29 cellular contexts compared by ENCODE assay signal in genomic region chr1:210916548-210916947, GRCh38.
"Had no signal": no experiment of that assay in that cellular context is flagged by ENCODE, and none has a peak within 500 bp of the region (broad histone marks: within the 10 kb centered on the region; RNA-seq: fewer than 3 reads in every experiment).

No MANE protein-coding gene starts in this region.

- H3K36me3 Mint-ChIP-seq: stimulated activated effector memory CD8-positive, alpha-beta T cell treated with anti-CD3 and anti-CD28 coated beads, Interleukin-12 subunit alpha, Interleukin-12 subunit beta, amount 100 ng/mL, for 72 hours; stimulated activated memory B cell treated with anti-CD40 and anti-IgM and Interleukin-4, amounts not matched to agents 10 μg/mL and 1 μg/mL and 100 μg/mL, for 72 hours; stimulated activated naive B cell treated with anti-CD40 and anti-IgM and Interleukin-4, amounts not matched to agents 10 μg/mL and 1 μg/mL and 100 μg/mL, for 72 hours; type B pancreatic cell had no signal

- H3K4me3 ChIP-seq: stomach, suprapubic skin, testis, thoracic aorta, thyroid gland, tibial artery, tibial nerve, transverse colon, upper lobe of left lung, upper lobe of right lung, uterus, vagina had no signal

- H3K27me3 Mint-ChIP-seq: type B pancreatic cell had no signal

- H3K4me3 Mint-ChIP-seq: stimulated activated effector memory CD8-positive, alpha-beta T cell treated with anti-CD3 and anti-CD28 coated beads, Interleukin-12 subunit alpha, Interleukin-12 subunit beta, amount 100 ng/mL, for 72 hours; stimulated activated memory B cell treated with anti-CD40 and anti-IgM and Interleukin-4, amounts not matched to agents 10 μg/mL and 1 μg/mL and 100 μg/mL, for 72 hours; stimulated activated naive B cell treated with anti-CD40 and anti-IgM and Interleukin-4, amounts not matched to agents 10 μg/mL and 1 μg/mL and 100 μg/mL, for 72 hours; stimulated activated naive CD8-positive, alpha-beta T cell treated with anti-CD3 and anti-CD28 coated beads, Interleukin-15, amount 100 ng/mL, for 72 hours; stimulated activated naive CD8-positive, alpha-beta T cell treated with anti-CD3 and anti-CD28 coated beads, Interleukin-15, Interleukin-2, amounts not matched to agents 100 ng/mL and 50 ng/mL, for 24 hours; type B pancreatic cell had no signal

- H3K36me3 ChIP-seq: stomach, suprapubic skin, thoracic aorta, thyroid gland, tibial artery, tibial nerve, transverse colon, upper lobe of left lung, upper lobe of right lung, uterus, vagina had no signal

- H3K27ac ChIP-seq: stomach, suprapubic skin, testis, thyroid gland, tibial artery, tibial nerve, transverse colon, upper lobe of left lung, upper lobe of right lung, uterus, vagina had no signal

- H3K27me3 ChIP-seq: stomach, suprapubic skin, testis, thyroid gland, tibial artery, tibial nerve, transverse colon, upper lobe of left lung, upper lobe of right lung, uterus, vagina had no signal

- FAIRE-seq: urothelium cell line had no signal

- H3K27ac Mint-ChIP-seq: stimulated activated effector memory CD8-positive, alpha-beta T cell treated with anti-CD3 and anti-CD28 coated beads, Interleukin-12 subunit alpha, Interleukin-12 subunit beta, amount 100 ng/mL, for 72 hours; stimulated activated memory B cell treated with anti-CD40 and anti-IgM and Interleukin-4, amounts not matched to agents 10 μg/mL and 1 μg/mL and 100 μg/mL, for 72 hours; stimulated activated naive B cell treated with anti-CD40 and anti-IgM and Interleukin-4, amounts not matched to agents 10 μg/mL and 1 μg/mL and 100 μg/mL, for 72 hours; stimulated activated naive CD8-positive, alpha-beta T cell treated with anti-CD3 and anti-CD28 coated beads, Interleukin-15, amount 100 ng/mL, for 72 hours; stimulated activated naive CD8-positive, alpha-beta T cell treated with anti-CD3 and anti-CD28 coated beads, Interleukin-15, Interleukin-2, amounts not matched to agents 100 ng/mL and 50 ng/mL, for 24 hours; type B pancreatic cell had no signal

- H3K9me3 ChIP-seq: stomach, suprapubic skin, testis, thoracic aorta, thyroid gland, tibial artery, tibial nerve, transverse colon, upper lobe of left lung, upper lobe of right lung, uterus, vagina had no signal

- DNase-seq: stimulated activated CD4-positive, alpha-beta T cell treated with anti-CD3 and anti-CD28 coated beads, Interleukin-2, amount 100 ng/mL, for 48 hours; stimulated activated CD4-positive, alpha-beta T cell treated with anti-CD3 and anti-CD28 coated beads, Interleukin-4, amount 100 ng/mL, for 1 hour; stimulated activated CD4-positive, alpha-beta T cell treated with anti-CD3 and anti-CD28 coated beads, Interleukin-4, amount 100 ng/mL, for 24 hours; stimulated activated CD4-positive, alpha-beta T cell treated with anti-CD3 and anti-CD28 coated beads, Interleukin-4, amount 100 ng/mL, for 4 hours; stimulated activated CD8-positive, alpha-beta memory T cell treated with anti-CD3 and anti-CD28 coated beads, Interleukin-4, amount 100 ng/mL, for 48 hours; stimulated activated naive B cell treated with anti-CD40 and anti-IgM and Interleukin-4, amounts not matched to agents 10 μg/mL and 1 μg/mL and 100 μg/mL, for 72 hours; stimulated activated naive CD4-positive, alpha-beta T cell; stimulated activated naive CD4-positive, alpha-beta T cell treated with Interleukin-2 at 50 U/mL for 16 hours; stimulated activated naive CD8-positive, alpha-beta T cell treated with anti-CD3 and anti-CD28 coated beads, Interleukin-15, amount 100 ng/mL, for 72 hours; stimulated activated naive CD8-positive, alpha-beta T cell treated with anti-CD3 and anti-CD28 coated beads, Interleukin-15, Interleukin-2, amounts not matched to agents 100 U/mL and 50 U/mL, for 24 hours; stomach; substantia nigra; testis; thyroid gland; tibial artery; transverse colon; trophoblast cell; upper lobe of left lung; upper lobe of right lung; uterus had no signal

- H3K4me1 ChIP-seq: stomach, suprapubic skin, testis, thyroid gland, tibial artery, tibial nerve, transverse colon, upper lobe of left lung, upper lobe of right lung, uterus, vagina had no signal

- H3K4me1 Mint-ChIP-seq: stimulated activated effector memory CD8-positive, alpha-beta T cell treated with anti-CD3 and anti-CD28 coated beads, Interleukin-12 subunit alpha, Interleukin-12 subunit beta, amount 100 ng/mL, for 72 hours; stimulated activated memory B cell treated with anti-CD40 and anti-IgM and Interleukin-4, amounts not matched to agents 10 μg/mL and 1 μg/mL and 100 μg/mL, for 72 hours; stimulated activated naive CD8-positive, alpha-beta T cell treated with anti-CD3 and anti-CD28 coated beads, Interleukin-15, amount 100 ng/mL, for 72 hours had no signal

- H3K9me3 Mint-ChIP-seq: stimulated activated effector memory CD8-positive, alpha-beta T cell treated with anti-CD3 and anti-CD28 coated beads, Interleukin-12 subunit alpha, Interleukin-12 subunit beta, amount 100 ng/mL, for 72 hours; stimulated activated memory B cell treated with anti-CD40 and anti-IgM and Interleukin-4, amounts not matched to agents 10 μg/mL and 1 μg/mL and 100 μg/mL, for 72 hours; stimulated activated naive B cell treated with anti-CD40 and anti-IgM and Interleukin-4, amounts not matched to agents 10 μg/mL and 1 μg/mL and 100 μg/mL, for 72 hours; stimulated activated naive CD8-positive, alpha-beta T cell treated with anti-CD3 and anti-CD28 coated beads, Interleukin-15, amount 100 ng/mL, for 72 hours; stimulated activated naive CD8-positive, alpha-beta T cell treated with anti-CD3 and anti-CD28 coated beads, Interleukin-15, Interleukin-2, amounts not matched to agents 100 ng/mL and 50 ng/mL, for 24 hours; type B pancreatic cell had no signal

- ATAC-seq: stimulated activated effector memory CD8-positive, alpha-beta T cell treated with anti-CD3 and anti-CD28 coated beads, Interleukin-12 subunit alpha, Interleukin-12 subunit beta, amount 100 ng/mL, for 72 hours; stimulated activated memory B cell treated with anti-CD40 and anti-IgM and Interleukin-4, amounts not matched to agents 10 μg/mL and 1 μg/mL and 100 μg/mL, for 72 hours; stimulated activated naive B cell treated with anti-CD40 and anti-IgM and Interleukin-4, amounts not matched to agents 10 μg/mL and 1 μg/mL and 100 μg/mL, for 72 hours; stimulated activated naive CD8-positive, alpha-beta T cell treated with anti-CD3 and anti-CD28 coated beads, Interleukin-15, amount 100 ng/mL, for 72 hours; stimulated activated naive CD8-positive, alpha-beta T cell treated with anti-CD3 and anti-CD28 coated beads, Interleukin-15, Interleukin-2, amounts not matched to agents 100 U/mL and 50 U/mL, for 24 hours; upper lobe of right lung had no signal
